In the genomic region with DNA sequence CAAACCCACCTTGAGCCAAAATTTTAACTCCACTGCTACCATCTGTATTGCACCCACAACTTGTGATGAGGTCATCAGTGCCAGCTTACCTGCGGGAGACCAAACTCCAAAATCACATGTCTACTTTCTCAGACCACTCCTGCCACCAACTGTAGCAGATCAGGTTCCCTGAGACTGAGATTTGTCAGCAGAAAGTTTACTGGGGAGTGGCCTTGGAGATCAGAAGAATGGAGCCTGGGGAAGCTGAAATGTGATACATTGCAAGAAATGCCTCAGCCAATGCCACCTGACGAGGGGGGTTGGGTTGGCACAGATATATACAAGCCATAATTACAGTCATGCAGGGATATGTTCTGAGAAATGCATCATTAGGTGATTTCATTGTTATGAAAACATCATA, we compare ENCODE assay signal across 24 cellular contexts.
A peak's percentile ranks its signal among the peaks of the same experiment; 100 is the strongest.
DNase-seq lines count a peak whose midpoint lies in the region; ATAC-seq lines count a peak whose summit lies in the region.
"Had no signal": no experiment of that assay in that cellular context is flagged by ENCODE, and none has a peak within 500 bp of the region (broad histone marks: within the 10 kb centered on the region; RNA-seq: fewer than 3 reads in every experiment).

No MANE protein-coding gene starts in this region.

- no peak overlapping the region for H3K4me3 Mint-ChIP-seq in activated naive CD4-positive, alpha-beta T cell treated with anti-CD3 and anti-CD28 coated beads, Interleukin-2, amount 10 ng/mL, durations not matched to agents 7 days and 5 days
- H3K4me3 Mint-ChIP-seq: activated naive CD4-positive, alpha-beta T cell treated with anti-CD3 and anti-CD28 coated beads for 36 hours; activated T-cell treated with anti-CD3 and anti-CD28 coated beads, Interleukin-2, amount 50 U/mL, for 4 hours; B cell; central memory CD8-positive, alpha-beta T cell; T-helper 1 cell treated with Interleukin-12 subunit alpha and Interleukin-12 subunit beta and Interleukin-4 antibody, amounts not matched to agents 30 μg/mL and 1 μg/mL, for 36 hours had no signal

- no peaks in the 10 kb centered on the region for H3K9me3 ChIP-seq in iPS DF 6.9 (ENCODE audit: control insufficient read depth, insufficient read depth, low read length)
- H3K9me3 ChIP-seq: A549, upper lobe of right lung had no signal

- H3K36me3 Mint-ChIP-seq in activated naive CD4-positive, alpha-beta T cell treated with anti-CD3 and anti-CD28 coated beads, Interleukin-2, amount 10 ng/mL, durations not matched to agents 7 days and 5 days = peaks cover 13% of the 10 kb centered on the region

- H3K4me3 ChIP-seq in iPS DF 6.9 (ENCODE audit: low read length) = no peak overlapping the region
- H3K4me3 ChIP-seq: A549, upper lobe of right lung had no signal

- no peak for DNase-seq in activated naive CD4-positive, alpha-beta T cell treated with anti-CD3 and anti-CD28 coated beads, Interleukin-2, amount 10 ng/mL, durations not matched to agents 7 days and 5 days
- DNase-seq in activated naive CD4-positive, alpha-beta T cell (lab: John Stamatoyannopoulos, UW) = no peak
- DNase-seq in NCI-H510A (lab: John Stamatoyannopoulos, UW) = peak; percentile 13
- peak; percentile 45 for DNase-seq in iPS DF 6.9 (ENCODE audit: low read depth, low spot score)
- no peak for DNase-seq in posterior cingulate gyrus
- DNase-seq in medulla oblongata (ENCODE audit: extremely low spot score) = no peak
- no peak for DNase-seq in amygdala (lab: John Stamatoyannopoulos, UW)
- DNase-seq: activated CD4-positive, alpha-beta T cell treated with anti-CD3 and anti-CD28 coated beads for 48 hours; activated naive CD4-positive, alpha-beta T cell treated with anti-CD3 and anti-CD28 coated beads for 36 hours; activated T-cell treated with anti-CD3 and anti-CD28 coated beads, Interleukin-2, amount 50 U/mL, for 4 hours; anterior cingulate cortex; dermis blood vessel endothelial cell; DMS79 treated with DMSO at 0.1 percent for 48 hours; hypothalamus; NCI-H1048; NCI-H2081 treated with DMSO at 0.1 percent for 48 hours; NCI-H748 treated with DMSO at 0.1 percent for 48 hours; RPMI8226; upper lobe of right lung had no signal

- no peaks in the 10 kb centered on the region for H3K27me3 Mint-ChIP-seq in activated naive CD4-positive, alpha-beta T cell treated with anti-CD3 and anti-CD28 coated beads, Interleukin-2, amount 10 ng/mL, durations not matched to agents 7 days and 5 days
- H3K27me3 Mint-ChIP-seq: B cell; central memory CD8-positive, alpha-beta T cell had no signal

- H3K9me3 Mint-ChIP-seq in activated naive CD4-positive, alpha-beta T cell treated with anti-CD3 and anti-CD28 coated beads, Interleukin-2, amount 10 ng/mL, durations not matched to agents 7 days and 5 days = no peaks in the 10 kb centered on the region
- H3K9me3 Mint-ChIP-seq: activated naive CD4-positive, alpha-beta T cell treated with anti-CD3 and anti-CD28 coated beads for 36 hours; activated T-cell treated with anti-CD3 and anti-CD28 coated beads, Interleukin-2, amount 50 U/mL, for 4 hours; central memory CD8-positive, alpha-beta T cell; T-helper 1 cell treated with Interleukin-12 subunit alpha and Interleukin-12 subunit beta and Interleukin-4 antibody, amounts not matched to agents 30 μg/mL and 1 μg/mL, for 36 hours had no signal

- peaks cover under 1% of the 10 kb centered on the region for H3K4me1 Mint-ChIP-seq in activated naive CD4-positive, alpha-beta T cell treated with anti-CD3 and anti-CD28 coated beads, Interleukin-2, amount 10 ng/mL, durations not matched to agents 7 days and 5 days

- peak overlapping the region; percentile 2 for H3K27ac Mint-ChIP-seq in activated naive CD4-positive, alpha-beta T cell treated with anti-CD3 and anti-CD28 coated beads, Interleukin-2, amount 10 ng/mL, durations not matched to agents 7 days and 5 days
- H3K27ac Mint-ChIP-seq: activated naive CD4-positive, alpha-beta T cell treated with anti-CD3 and anti-CD28 coated beads for 36 hours; B cell; T-helper 1 cell treated with Interleukin-12 subunit alpha and Interleukin-12 subunit beta and Interleukin-4 antibody, amounts not matched to agents 30 μg/mL and 1 μg/mL, for 36 hours had no signal

- CTCF ChIA-PET in activated naive CD4-positive, alpha-beta T cell treated with anti-CD3 and anti-CD28 coated beads, Interleukin-2, amount 10 ng/mL, durations not matched to agents 7 days and 5 days (lab: Charles Lee) = interaction anchor here (0.8 to 2.2 kb wide), 3 partner anchors 136 to 220 kb away, joined by 3 to 5 read pairs (median 4); no protein-coding TSS in a partner anchor

- H3K27ac ChIP-seq in iPS DF 6.9 (ENCODE audit: low read length) = no peak overlapping the region
- H3K27ac ChIP-seq: A549, upper lobe of right lung had no signal

- peaks cover 16% of the 10 kb centered on the region; the same call in 1 of the 2 replicates for H3K4me1 ChIP-seq in iPS DF 6.9 (ENCODE audit: control insufficient read depth, insufficient read depth, low read length)

- no CpG with 5 or more reads among the region's 2 CpGs for WGBS in iPS DF 6.9 (ENCODE audit: insufficient coverage, insufficient read length)

- intact Hi-C loops in posterior cingulate gyrus (cut with DNase I) = no loop called here

- no peak for ATAC-seq in HG02973 (IDR thresholded peaks at IDR 0.05; ENCODE audit: unreplicated experiment)
- ATAC-seq: A549; activated T-cell treated with anti-CD3 and anti-CD28 coated beads, Interleukin-2, amount 50 U/mL, for 4 hours; upper lobe of right lung had no signal

- no peaks in the 10 kb centered on the region for H3K36me3 ChIP-seq in iPS DF 6.9 (ENCODE audit: control insufficient read depth, insufficient read depth, low read length)

- H3K27me3 ChIP-seq in iPS DF 6.9 (ENCODE audit: control insufficient read depth, insufficient read depth, low read length) = no peaks in the 10 kb centered on the region
- H3K27me3 ChIP-seq: upper lobe of right lung had no signal

Comparison
In these comparisons a context has a peak if more than half of its experiments do, and no peak if none do; other contexts are left out.
1. DNase-seq: peak in NCI-H510A (single experiment) and iPS DF 6.9 (single experiment); none in activated naive CD4-positive, alpha-beta T cell treated with anti-CD3 and anti-CD28 coated beads, Interleukin-2, amount 10 ng/mL, durations not matched to agents 7 days and 5 days (single experiment), activated naive CD4-positive, alpha-beta T cell (0 of 4), posterior cingulate gyrus (0 of 10), medulla oblongata (single experiment) and amygdala (0 of 56).